ENCODE assay signal across 15 cellular contexts in the genomic region with DNA sequence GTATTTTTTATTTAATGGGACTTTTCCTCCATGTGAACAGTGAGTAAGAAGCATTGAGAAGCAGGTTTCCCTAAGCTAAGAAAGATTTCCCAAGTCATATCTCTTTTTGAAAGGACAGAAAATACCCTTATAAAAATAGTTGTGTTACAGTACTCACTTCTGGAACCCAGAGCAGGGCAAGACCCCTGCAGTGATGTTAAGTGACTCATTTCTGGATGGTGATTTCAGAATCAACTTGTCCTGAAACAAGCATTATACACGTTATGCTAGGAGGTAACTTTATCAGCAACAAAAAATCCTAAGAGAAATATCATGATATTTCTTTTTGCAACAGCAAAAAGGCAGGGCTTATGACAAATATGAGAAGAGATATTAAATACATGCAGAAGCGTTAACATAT.
DNase-seq lines count a peak whose midpoint lies in the region; ATAC-seq and TF ChIP-seq lines count a peak whose summit lies in the region.
"Had no signal": no experiment of that assay in that cellular context is flagged by ENCODE, and none has a peak within 500 bp of the region (broad histone marks: within the 10 kb centered on the region; RNA-seq: fewer than 3 reads in every experiment).

No MANE protein-coding gene starts in this region.

- no peaks in the 10 kb centered on the region for H3K79me2 ChIP-seq in SK-N-SH (ENCODE audit: insufficient read depth)

- H3K9me3 ChIP-seq in SK-N-SH, result no peaks in the 10 kb centered on the region

- TF ChIP-seq CTCF in SK-N-SH (IDR thresholded peaks at IDR 0.05), result no peak

- POLR2A ChIA-PET in SK-N-SH (lab: Yijun Ruan, JAX), result no interaction called here

- TF ChIP-seq EP300 in SK-N-SH (IDR thresholded peaks at IDR 0.05; ENCODE audit: borderline replicate concordance in 1 of 2, low read depth in 1 of 2, low read length in 1 of 2), result no peak

- peak; percentile 81 for ATAC-seq in GM18520 (IDR thresholded peaks at IDR 0.05; ENCODE audit: unreplicated experiment)
- ATAC-seq in GM21515 (IDR thresholded peaks at IDR 0.05; ENCODE audit: unreplicated experiment), result peak; percentile 71
- peak; percentile 80 for ATAC-seq in HG03025 (IDR thresholded peaks at IDR 0.05; ENCODE audit: low FRiP score, unreplicated experiment)
- ATAC-seq: activated T-cell treated with anti-CD3 and anti-CD28 coated beads, Interleukin-2, amount 50 U/mL, for 4 hours; natural killer cell had no signal

- no peaks in the 10 kb centered on the region for H3K4me1 ChIP-seq in SK-N-SH (ENCODE audit: control insufficient read depth in 1 of 2, insufficient read depth in 2 of 2, low read depth in 1 of 2, low read length in 1 of 2)

- H3K27me3 ChIP-seq in SK-N-SH (ENCODE audit: insufficient read depth), result no peaks in the 10 kb centered on the region

- TF ChIP-seq RAD21 in SK-N-SH (IDR thresholded peaks at IDR 0.05; ENCODE audit: low read length), result no peak

- CTCF ChIA-PET in SK-N-SH (lab: Yijun Ruan, JAX), result no interaction called here

- H4K20me1 ChIP-seq in SK-N-SH (ENCODE audit: insufficient read depth), result no peaks in the 10 kb centered on the region

- peak; percentile 66 to 79 for DNase-seq in SHP77 (lab: John Stamatoyannopoulos, UW)
- DNase-seq in dedifferentiated amniotic fluid mesenchymal stem cell (ENCODE audit: extremely low spot score), result no peak
- no peak for DNase-seq in SIG-M5 treated with dmso at 0.1 percent for 504 hours (lab: John Stamatoyannopoulos, UW; ENCODE audit: unreplicated experiment)
- DNase-seq in SK-N-SH, result no peak
- no peak for DNase-seq in NCI-H526 (lab: John Stamatoyannopoulos, UW)
- DNase-seq: activated CD4-positive, alpha-beta T cell treated with anti-CD3 and anti-CD28 coated beads for 4 hours; activated T-cell treated with anti-CD3 and anti-CD28 coated beads, Interleukin-2, amount 50 U/mL, for 4 hours; caudate nucleus; HCEC 1CT; natural killer cell; NCI-H2029; RPMI8226 had no signal

- H3F3A ChIP-seq in SK-N-SH (replicated peaks; ENCODE audit: insufficient read depth), result no peaks in the 10 kb centered on the region

- H3K9ac ChIP-seq in SK-N-SH, result no peak overlapping the region

- no peak overlapping the region for H3K4me2 ChIP-seq in SK-N-SH

- no peak overlapping the region for H2AFZ ChIP-seq in SK-N-SH (ENCODE audit: low read depth)

- WGBS in SK-N-SH (ENCODE audit: low lambda C conversion rate), result 34% methylated on average over 2 of the region's 2 CpGs

- H3K9me2 ChIP-seq in SK-N-SH, result no peaks in the 10 kb centered on the region

- no peak overlapping the region for H3K4me3 ChIP-seq in SK-N-SH (ENCODE audit: low read depth in 2 of 2, low read length in 1 of 2)

- no peak overlapping the region for H3K27ac ChIP-seq in SK-N-SH (ENCODE audit: low read depth in 2 of 2, low read length in 1 of 2)

- H3K36me3 ChIP-seq in SK-N-SH (replicated peaks in 1 of 2; ENCODE audit: control insufficient read depth in 1 of 2, insufficient read depth in 2 of 2, low read length in 1 of 2), result no peaks in the 10 kb centered on the region

TF ChIP-seq in SK-N-SH, 30 proteins besides CTCF, POLR2A, EP300 and RAD21:
- TF ChIP-seq, protein P1, sequence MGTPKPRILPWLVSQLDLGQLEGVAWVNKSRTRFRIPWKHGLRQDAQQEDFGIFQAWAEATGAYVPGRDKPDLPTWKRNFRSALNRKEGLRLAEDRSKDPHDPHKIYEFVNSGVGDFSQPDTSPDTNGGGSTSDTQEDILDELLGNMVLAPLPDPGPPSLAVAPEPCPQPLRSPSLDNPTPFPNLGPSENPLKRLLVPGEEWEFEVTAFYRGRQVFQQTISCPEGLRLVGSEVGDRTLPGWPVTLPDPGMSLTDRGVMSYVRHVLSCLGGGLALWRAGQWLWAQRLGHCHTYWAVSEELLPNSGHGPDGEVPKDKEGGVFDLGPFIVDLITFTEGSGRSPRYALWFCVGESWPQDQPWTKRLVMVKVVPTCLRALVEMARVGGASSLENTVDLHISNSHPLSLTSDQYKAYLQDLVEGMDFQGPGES (IDR thresholded peaks at IDR 0.05; ENCODE audit: low read depth, low read length), result no peak
- TF ChIP-seq RFX5 (IDR thresholded peaks at IDR 0.05; ENCODE audit: low read length), result no peak
- TF ChIP-seq FOXJ3 (CRISPR knock-in tag; IDR thresholded peaks at IDR 0.05), result no peak
- TF ChIP-seq RXRA (IDR thresholded peaks at IDR 0.05; ENCODE audit: borderline replicate concordance, low read depth), result no peak
- TF ChIP-seq MEF2A (IDR thresholded peaks at IDR 0.05; ENCODE audit: borderline replicate concordance, low read depth), result no peak
- TF ChIP-seq NRF1 (IDR thresholded peaks at IDR 0.05; ENCODE audit: low read depth, low read length), result no peak
- no peak for TF ChIP-seq NFIC (IDR thresholded peaks at IDR 0.05; ENCODE audit: borderline replicate concordance)
- TF ChIP-seq, protein P2, sequence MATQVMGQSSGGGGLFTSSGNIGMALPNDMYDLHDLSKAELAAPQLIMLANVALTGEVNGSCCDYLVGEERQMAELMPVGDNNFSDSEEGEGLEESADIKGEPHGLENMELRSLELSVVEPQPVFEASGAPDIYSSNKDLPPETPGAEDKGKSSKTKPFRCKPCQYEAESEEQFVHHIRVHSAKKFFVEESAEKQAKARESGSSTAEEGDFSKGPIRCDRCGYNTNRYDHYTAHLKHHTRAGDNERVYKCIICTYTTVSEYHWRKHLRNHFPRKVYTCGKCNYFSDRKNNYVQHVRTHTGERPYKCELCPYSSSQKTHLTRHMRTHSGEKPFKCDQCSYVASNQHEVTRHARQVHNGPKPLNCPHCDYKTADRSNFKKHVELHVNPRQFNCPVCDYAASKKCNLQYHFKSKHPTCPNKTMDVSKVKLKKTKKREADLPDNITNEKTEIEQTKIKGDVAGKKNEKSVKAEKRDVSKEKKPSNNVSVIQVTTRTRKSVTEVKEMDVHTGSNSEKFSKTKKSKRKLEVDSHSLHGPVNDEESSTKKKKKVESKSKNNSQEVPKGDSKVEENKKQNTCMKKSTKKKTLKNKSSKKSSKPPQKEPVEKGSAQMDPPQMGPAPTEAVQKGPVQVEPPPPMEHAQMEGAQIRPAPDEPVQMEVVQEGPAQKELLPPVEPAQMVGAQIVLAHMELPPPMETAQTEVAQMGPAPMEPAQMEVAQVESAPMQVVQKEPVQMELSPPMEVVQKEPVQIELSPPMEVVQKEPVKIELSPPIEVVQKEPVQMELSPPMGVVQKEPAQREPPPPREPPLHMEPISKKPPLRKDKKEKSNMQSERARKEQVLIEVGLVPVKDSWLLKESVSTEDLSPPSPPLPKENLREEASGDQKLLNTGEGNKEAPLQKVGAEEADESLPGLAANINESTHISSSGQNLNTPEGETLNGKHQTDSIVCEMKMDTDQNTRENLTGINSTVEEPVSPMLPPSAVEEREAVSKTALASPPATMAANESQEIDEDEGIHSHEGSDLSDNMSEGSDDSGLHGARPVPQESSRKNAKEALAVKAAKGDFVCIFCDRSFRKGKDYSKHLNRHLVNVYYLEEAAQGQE (IDR thresholded peaks at IDR 0.05; ENCODE audit: low read depth, low read length), result no peak
- TF ChIP-seq FOXM1 (IDR thresholded peaks at IDR 0.05; ENCODE audit: low read depth), result no peak
- TF ChIP-seq ELF1 (IDR thresholded peaks at IDR 0.05), result no peak
- TF ChIP-seq RCOR1 (IDR thresholded peaks at IDR 0.05; ENCODE audit: low read length), result no peak

Comparison
In these comparisons a context has a peak if more than half of its experiments do, and no peak if none do; other contexts are left out.
1. DNase-seq: peak in SHP77 (2 of 2); none in dedifferentiated amniotic fluid mesenchymal stem cell (single experiment), SIG-M5 treated with dmso at 0.1 percent for 504 hours (single experiment), SK-N-SH (single experiment) and NCI-H526 (0 of 2).
2. Peak in every context shown above with its lines, with median percentiles within 50 percentile points of each other: ATAC-seq.